21 cellular contexts compared by ENCODE assay signal in the genomic region with DNA sequence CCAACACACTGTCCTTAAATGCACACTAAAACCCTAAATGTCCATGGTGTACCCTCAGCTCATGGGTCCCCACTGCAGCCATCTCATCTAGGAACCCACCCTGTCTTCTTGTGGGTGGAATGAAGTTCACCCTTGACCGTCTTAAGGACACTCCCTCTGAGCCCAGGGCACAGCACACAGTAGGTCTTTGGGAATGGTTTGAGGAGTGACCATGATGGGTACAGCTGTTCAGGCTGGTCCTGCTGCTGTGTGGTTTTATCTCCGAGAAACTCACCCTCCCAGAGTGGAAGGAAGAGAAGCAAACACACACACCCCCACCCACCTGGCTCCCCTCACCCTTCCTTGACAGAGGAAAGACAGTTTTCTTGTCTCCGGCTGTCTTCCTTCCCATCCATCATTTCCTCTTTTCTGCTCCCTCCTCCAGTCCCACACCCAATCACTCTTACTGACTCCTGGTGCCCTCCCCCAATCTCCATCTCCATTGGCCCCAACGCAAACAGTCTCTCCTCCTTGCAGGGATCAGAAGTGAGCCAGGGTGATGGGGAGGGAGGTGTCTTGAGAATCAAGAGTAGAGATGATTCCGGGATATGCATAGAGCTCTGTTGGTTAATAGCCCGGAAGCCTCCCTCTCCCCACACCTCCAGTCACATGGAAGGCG.
DNase-seq lines count a peak whose midpoint lies in the region; ATAC-seq lines count a peak whose summit lies in the region.
"Had no signal": no experiment of that assay in that cellular context is flagged by ENCODE, and none has a peak within 500 bp of the region (broad histone marks: within the 10 kb centered on the region; RNA-seq: fewer than 3 reads in every experiment).

No MANE protein-coding gene starts in this region.

- no peaks in the 10 kb centered on the region for H3K36me3 ChIP-seq in H7 (replicated peaks; ENCODE audit: control insufficient read depth, insufficient read depth, low read length)
- H3K36me3 ChIP-seq: HAP-1 had no signal

- H3K27me3 ChIP-seq in H7 (ENCODE audit: control insufficient read depth, insufficient read depth, low read length) = no peaks in the 10 kb centered on the region

- ATAC-seq in esophagus mucosa = no peak
- no peak for ATAC-seq in HG03432 (IDR thresholded peaks at IDR 0.05; ENCODE audit: unreplicated experiment)

- H3K4me3 ChIP-seq in H7 (ENCODE audit: insufficient read depth, low read depth, low read length) = no peak overlapping the region
- H3K4me3 ChIP-seq: HAP-1, SK-N-MC had no signal

- DNase-seq in H7 (peak; percentile 65), RPMI8226 (peak; percentile 52), iPS-NIHi11 (ENCODE audit: low spot score) (peak; percentile 38), NK-92 (lab: John Stamatoyannopoulos, UW; ENCODE audit: unreplicated experiment) (no peak), hypothalamus (lab: John Stamatoyannopoulos, UW) (no peak)
- DNase-seq: DMS153; DND-41; HFFc6; IMR-90; NCI-H1092; NCI-H1417 treated with DMSO at 0.1 percent for 48 hours; NCI-H1694 treated with DMSO at 0.1 percent for 48 hours; NCI-H2081; NCI-H2227 treated with DMSO at 0.1 percent for 48 hours; NCI-H526 treated with DMSO at 0.1 percent for 48 hours; NK-92 treated with Interleukin-12 subunit alpha and Interleukin-12 subunit beta, amount 100 ng/mL, for 24 hours; SHP77 treated with DMSO at 0.1 percent for 48 hours had no signal

Comparison
In these comparisons a context has a peak if more than half of its experiments do, and no peak if none do; other contexts are left out.
1. DNase-seq: peak in H7 (single experiment), RPMI8226 (single experiment) and iPS-NIHi11 (single experiment); none in NK-92 (single experiment) and hypothalamus (0 of 51).